Comparison of ENCODE assay signal across 23 cellular contexts in the genomic region with DNA sequence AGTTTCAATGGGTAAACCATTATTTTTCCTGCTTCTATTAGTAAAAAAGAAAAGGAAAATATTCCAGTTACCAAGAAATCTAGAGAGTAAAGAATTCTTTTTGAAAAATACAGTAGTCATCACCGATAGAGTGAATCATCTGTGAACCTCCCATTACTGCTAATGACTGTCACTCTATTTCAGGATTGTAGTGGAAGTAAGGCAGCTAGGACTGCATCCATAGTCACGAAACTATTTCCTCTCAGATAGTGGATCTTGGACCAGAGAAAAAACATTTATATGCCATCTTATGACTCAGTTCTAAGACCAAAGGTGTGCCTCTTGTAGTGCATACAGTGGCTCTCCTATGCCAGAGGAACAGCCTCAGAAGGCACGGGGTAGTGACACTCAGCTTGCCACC.
DNase-seq lines count a peak whose midpoint lies in the region; ATAC-seq and TF ChIP-seq lines count a peak whose summit lies in the region.
"Had no signal": no experiment of that assay in that cellular context is flagged by ENCODE, and none has a peak within 500 bp of the region (broad histone marks: within the 10 kb centered on the region; RNA-seq: fewer than 3 reads in every experiment).

No MANE protein-coding gene starts in this region.

- H3K4me1 ChIP-seq in SK-N-SH (ENCODE audit: control insufficient read depth in 1 of 2, insufficient read depth in 2 of 2, low read depth in 1 of 2, low read length in 1 of 2) (no peaks in the 10 kb centered on the region), smooth muscle cell (ENCODE audit: low read depth) (no peaks in the 10 kb centered on the region)
- H3K4me1 ChIP-seq: prostate gland had no signal

- peak overlapping the region; percentile 37; the same call in 1 of the 2 replicates for H3K4me2 ChIP-seq in SK-N-SH
- H3K4me2 ChIP-seq in smooth muscle cell, result no peak overlapping the region

- H3K4me3 ChIP-seq in SK-N-SH (ENCODE audit: low read depth in 2 of 2, low read length in 1 of 2) (peak overlapping the region in 1 of 2 experiments; percentile 16; a peak in 1 of 4 replicates), smooth muscle cell (no peak overlapping the region)
- H3K4me3 ChIP-seq: K562, prostate gland had no signal

- H3K9me3 ChIP-seq in SK-N-SH (no peaks in the 10 kb centered on the region), smooth muscle cell (replicated peaks; ENCODE audit: low read depth) (no peaks in the 10 kb centered on the region)
- H3K9me3 ChIP-seq: prostate gland had no signal

- DNase-seq in A172 (ENCODE audit: low spot score), result peak; percentile 28
- DNase-seq in GM04503 (ENCODE audit: low read depth), result peak; percentile 14
- no peak for DNase-seq in SK-N-SH
- DNase-seq in left ventricle myocardium superior, result no peak
- no peak for DNase-seq in NCI-H526 (lab: John Stamatoyannopoulos, UW)
- DNase-seq in smooth muscle cell (lab: John Stamatoyannopoulos, UW; ENCODE audit: unreplicated experiment), result no peak
- no peak for DNase-seq in cortex of kidney (lab: John Stamatoyannopoulos, UW)
- DNase-seq: activated CD4-positive, alpha-beta T cell treated with anti-CD3 and anti-CD28 coated beads, Interleukin-2, amount 50 U/mL, for 4 hours; activated naive CD4-positive, alpha-beta T cell; activated T-cell treated with anti-CD3 and anti-CD28 coated beads for 4 hours; amygdala; CD4-positive, CD25-positive, alpha-beta regulatory T cell; endodermal cell; kidney; midbrain; NCI-H1930; NCI-H446 treated with DMSO at 0.1 percent for 48 hours; SHP77; small intestine; stimulated activated CD4-positive, alpha-beta T cell treated with anti-CD3 and anti-CD28 coated beads, Interleukin-4, amount 100 ng/mL, for 24 hours had no signal

- no peak for TF ChIP-seq RAD21 in SK-N-SH (IDR thresholded peaks at IDR 0.05; ENCODE audit: low read length)

- no peak overlapping the region for H3K9ac ChIP-seq in SK-N-SH
- H3K9ac ChIP-seq in smooth muscle cell (ENCODE audit: low read depth), result no peak overlapping the region

- no peaks in the 10 kb centered on the region for H3K36me3 ChIP-seq in SK-N-SH (replicated peaks in 1 of 2; ENCODE audit: control insufficient read depth in 1 of 2, insufficient read depth in 2 of 2, low read length in 1 of 2)
- H3K36me3 ChIP-seq in smooth muscle cell (ENCODE audit: low read depth), result no peaks in the 10 kb centered on the region
- H3K36me3 ChIP-seq: prostate gland had no signal

- no peaks in the 10 kb centered on the region for H3K79me2 ChIP-seq in SK-N-SH (ENCODE audit: insufficient read depth)
- H3K79me2 ChIP-seq in smooth muscle cell (ENCODE audit: low read depth), result no peaks in the 10 kb centered on the region

- peak; percentile 37 for ATAC-seq in left ventricle myocardium superior
- ATAC-seq in activated CD4-positive, CD25-positive, alpha-beta regulatory T cell treated with anti-CD3 and anti-CD28 coated beads, Interleukin-2, amount 50 U/mL, for 24 hours, result no peak
- ATAC-seq: K562 had no signal

- no peaks in the 10 kb centered on the region for H4K20me1 ChIP-seq in SK-N-SH (ENCODE audit: insufficient read depth)
- no peaks in the 10 kb centered on the region for H4K20me1 ChIP-seq in smooth muscle cell (ENCODE audit: low read depth)

- H3F3A ChIP-seq in SK-N-SH (replicated peaks; ENCODE audit: insufficient read depth) (no peaks in the 10 kb centered on the region), smooth muscle cell (ENCODE audit: low read depth) (no peaks in the 10 kb centered on the region)

- H3K27me3 ChIP-seq in SK-N-SH (ENCODE audit: insufficient read depth) (no peaks in the 10 kb centered on the region), smooth muscle cell (ENCODE audit: low read depth) (no peaks in the 10 kb centered on the region)

- no peaks in the 10 kb centered on the region for H3K9me2 ChIP-seq in SK-N-SH

- WGBS in SK-N-SH (ENCODE audit: low lambda C conversion rate), result 36% methylated on average over 3 of the region's 3 CpGs
- 68% methylated on average over 3 of the region's 3 CpGs for WGBS in smooth muscle cell (ENCODE audit: low lambda C conversion rate)

- intact Hi-C loops in left ventricle myocardium superior (cut with micrococcal nuclease), result no loop called here

- no peak for TF ChIP-seq CTCF in SK-N-SH (IDR thresholded peaks at IDR 0.05)
- no peak for TF ChIP-seq CTCF in smooth muscle cell (IDR thresholded peaks at IDR 0.05; ENCODE audit: borderline replicate concordance, insufficient read depth, poor library complexity, severe bottlenecking)

- CTCF ChIA-PET in SK-N-SH (lab: Yijun Ruan, JAX), result no interaction called here

- H3K27ac ChIP-seq in SK-N-SH (ENCODE audit: low read depth in 2 of 2, low read length in 1 of 2), result no peak overlapping the region
- H3K27ac ChIP-seq in smooth muscle cell (ENCODE audit: low read depth), result no peak overlapping the region
- H3K27ac ChIP-seq: prostate gland had no signal

- TF ChIP-seq EP300 in SK-N-SH (IDR thresholded peaks at IDR 0.05; ENCODE audit: borderline replicate concordance in 1 of 2, low read depth in 1 of 2, low read length in 1 of 2), result no peak

- POLR2A ChIA-PET in SK-N-SH (lab: Yijun Ruan, JAX), result no interaction called here

- H2AFZ ChIP-seq in SK-N-SH (ENCODE audit: low read depth) (no peak overlapping the region; the same call in 1 of the 2 replicates), smooth muscle cell (ENCODE audit: low read depth) (no peak overlapping the region)

TF ChIP-seq in SK-N-SH, 30 proteins besides CTCF, POLR2A, EP300 and RAD21:
- TF ChIP-seq, protein P1, sequence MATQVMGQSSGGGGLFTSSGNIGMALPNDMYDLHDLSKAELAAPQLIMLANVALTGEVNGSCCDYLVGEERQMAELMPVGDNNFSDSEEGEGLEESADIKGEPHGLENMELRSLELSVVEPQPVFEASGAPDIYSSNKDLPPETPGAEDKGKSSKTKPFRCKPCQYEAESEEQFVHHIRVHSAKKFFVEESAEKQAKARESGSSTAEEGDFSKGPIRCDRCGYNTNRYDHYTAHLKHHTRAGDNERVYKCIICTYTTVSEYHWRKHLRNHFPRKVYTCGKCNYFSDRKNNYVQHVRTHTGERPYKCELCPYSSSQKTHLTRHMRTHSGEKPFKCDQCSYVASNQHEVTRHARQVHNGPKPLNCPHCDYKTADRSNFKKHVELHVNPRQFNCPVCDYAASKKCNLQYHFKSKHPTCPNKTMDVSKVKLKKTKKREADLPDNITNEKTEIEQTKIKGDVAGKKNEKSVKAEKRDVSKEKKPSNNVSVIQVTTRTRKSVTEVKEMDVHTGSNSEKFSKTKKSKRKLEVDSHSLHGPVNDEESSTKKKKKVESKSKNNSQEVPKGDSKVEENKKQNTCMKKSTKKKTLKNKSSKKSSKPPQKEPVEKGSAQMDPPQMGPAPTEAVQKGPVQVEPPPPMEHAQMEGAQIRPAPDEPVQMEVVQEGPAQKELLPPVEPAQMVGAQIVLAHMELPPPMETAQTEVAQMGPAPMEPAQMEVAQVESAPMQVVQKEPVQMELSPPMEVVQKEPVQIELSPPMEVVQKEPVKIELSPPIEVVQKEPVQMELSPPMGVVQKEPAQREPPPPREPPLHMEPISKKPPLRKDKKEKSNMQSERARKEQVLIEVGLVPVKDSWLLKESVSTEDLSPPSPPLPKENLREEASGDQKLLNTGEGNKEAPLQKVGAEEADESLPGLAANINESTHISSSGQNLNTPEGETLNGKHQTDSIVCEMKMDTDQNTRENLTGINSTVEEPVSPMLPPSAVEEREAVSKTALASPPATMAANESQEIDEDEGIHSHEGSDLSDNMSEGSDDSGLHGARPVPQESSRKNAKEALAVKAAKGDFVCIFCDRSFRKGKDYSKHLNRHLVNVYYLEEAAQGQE (IDR thresholded peaks at IDR 0.05; ENCODE audit: low read depth, low read length), result no peak
- peak; percentile 9; the same call in 1 of the 2 replicates for TF ChIP-seq FOSL2 (IDR thresholded peaks at IDR 0.05; ENCODE audit: borderline replicate concordance, low read depth)

Comparison
In these comparisons a context has a peak if more than half of its experiments do, and no peak if none do; other contexts are left out.
1. DNase-seq: peak in A172 (single experiment) and GM04503 (single experiment); none in SK-N-SH (single experiment), left ventricle myocardium superior (single experiment), NCI-H526 (0 of 2), smooth muscle cell (single experiment) and cortex of kidney (single experiment).